Comparison of ENCODE assay signal across 1 cellular context in the genomic region with DNA sequence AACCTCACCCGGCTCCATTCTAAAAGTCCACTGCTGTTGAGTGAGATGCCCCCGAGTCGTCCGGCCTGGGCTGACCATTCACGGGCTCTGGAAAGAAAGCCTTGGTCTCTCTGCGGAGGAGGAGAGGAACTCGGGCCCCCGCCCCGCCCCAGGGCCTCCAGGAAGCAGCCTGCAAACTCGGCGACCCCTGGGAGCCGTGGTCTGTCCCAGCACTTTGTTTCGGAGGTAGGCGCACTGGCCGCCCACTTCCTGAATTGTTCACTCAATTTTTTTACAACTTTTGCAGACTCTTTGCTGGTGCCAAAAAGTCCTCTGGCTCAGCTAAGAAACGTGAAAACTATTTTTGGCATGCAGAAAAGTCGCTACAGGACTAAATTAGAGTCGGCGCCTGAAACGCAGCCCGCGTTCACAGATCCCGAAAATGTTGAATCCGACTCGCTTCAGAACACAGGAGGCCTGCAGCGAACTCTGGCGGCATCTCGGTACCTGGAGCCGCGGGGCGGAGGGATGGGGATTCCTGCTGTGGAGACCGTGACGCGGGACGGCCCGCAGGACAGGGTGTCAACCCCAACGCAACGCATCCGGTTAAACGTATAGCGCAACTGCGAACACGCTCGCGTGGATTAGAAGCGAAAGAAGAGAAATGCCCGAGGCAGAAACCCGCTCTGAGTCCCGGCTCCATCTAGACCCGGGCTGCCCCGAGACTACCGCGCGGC.
TF ChIP-seq lines count a peak whose summit lies in the region.

No MANE protein-coding gene starts in this region.

TF ChIP-seq in HEK293, 187 proteins besides CTCF, POLR2A, EP300 and RAD21 (continued from another document):
- TF ChIP-seq, protein P1, sequence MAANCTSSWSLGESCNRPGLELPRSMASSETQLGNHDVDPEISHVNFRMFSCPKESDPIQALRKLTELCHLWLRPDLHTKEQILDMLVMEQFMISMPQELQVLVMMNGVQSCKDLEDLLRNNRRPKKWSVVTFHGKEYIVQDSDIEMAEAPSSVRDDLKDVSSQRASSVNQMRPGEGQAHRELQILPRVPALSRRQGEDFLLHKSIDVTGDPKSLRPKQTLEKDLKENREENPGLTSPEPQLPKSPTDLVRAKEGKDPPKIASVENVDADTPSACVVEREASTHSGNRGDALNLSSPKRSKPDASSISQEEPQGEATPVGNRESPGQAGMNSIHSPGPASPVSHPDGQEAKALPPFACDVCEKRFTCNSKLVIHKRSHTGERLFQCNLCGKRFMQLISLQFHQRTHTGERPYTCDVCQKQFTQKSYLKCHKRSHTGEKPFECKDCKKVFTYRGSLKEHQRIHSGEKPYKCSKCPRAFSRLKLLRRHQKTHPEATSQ (tag by site-specific recombination; IDR thresholded peaks at IDR 0.05) = no peak
- TF ChIP-seq ZXDB (tag by site-specific recombination; IDR thresholded peaks at IDR 0.05) (no peak), ZNF366 (tag by site-specific recombination; conservative IDR thresholded peaks at IDR 0.05) (no peak), ZNF416 (tag by site-specific recombination; IDR thresholded peaks at IDR 0.05) (no peak), ZNF624 (tag by site-specific recombination; IDR thresholded peaks at IDR 0.05) (no peak), ZNF239 (tag by site-specific recombination; IDR thresholded peaks at IDR 0.05) (no peak), ZBTB8A (tag by site-specific recombination; IDR thresholded peaks at IDR 0.05) (no peak), ZNF132 (tag by site-specific recombination; IDR thresholded peaks at IDR 0.05; ENCODE audit: borderline replicate concordance) (no peak)
- TF ChIP-seq, protein P2, sequence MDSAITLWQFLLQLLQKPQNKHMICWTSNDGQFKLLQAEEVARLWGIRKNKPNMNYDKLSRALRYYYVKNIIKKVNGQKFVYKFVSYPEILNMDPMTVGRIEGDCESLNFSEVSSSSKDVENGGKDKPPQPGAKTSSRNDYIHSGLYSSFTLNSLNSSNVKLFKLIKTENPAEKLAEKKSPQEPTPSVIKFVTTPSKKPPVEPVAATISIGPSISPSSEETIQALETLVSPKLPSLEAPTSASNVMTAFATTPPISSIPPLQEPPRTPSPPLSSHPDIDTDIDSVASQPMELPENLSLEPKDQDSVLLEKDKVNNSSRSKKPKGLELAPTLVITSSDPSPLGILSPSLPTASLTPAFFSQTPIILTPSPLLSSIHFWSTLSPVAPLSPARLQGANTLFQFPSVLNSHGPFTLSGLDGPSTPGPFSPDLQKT (IDR thresholded peaks at IDR 0.05; ENCODE audit: borderline replicate concordance, low read depth, low read length) = no peak
- TF ChIP-seq, protein P3, sequence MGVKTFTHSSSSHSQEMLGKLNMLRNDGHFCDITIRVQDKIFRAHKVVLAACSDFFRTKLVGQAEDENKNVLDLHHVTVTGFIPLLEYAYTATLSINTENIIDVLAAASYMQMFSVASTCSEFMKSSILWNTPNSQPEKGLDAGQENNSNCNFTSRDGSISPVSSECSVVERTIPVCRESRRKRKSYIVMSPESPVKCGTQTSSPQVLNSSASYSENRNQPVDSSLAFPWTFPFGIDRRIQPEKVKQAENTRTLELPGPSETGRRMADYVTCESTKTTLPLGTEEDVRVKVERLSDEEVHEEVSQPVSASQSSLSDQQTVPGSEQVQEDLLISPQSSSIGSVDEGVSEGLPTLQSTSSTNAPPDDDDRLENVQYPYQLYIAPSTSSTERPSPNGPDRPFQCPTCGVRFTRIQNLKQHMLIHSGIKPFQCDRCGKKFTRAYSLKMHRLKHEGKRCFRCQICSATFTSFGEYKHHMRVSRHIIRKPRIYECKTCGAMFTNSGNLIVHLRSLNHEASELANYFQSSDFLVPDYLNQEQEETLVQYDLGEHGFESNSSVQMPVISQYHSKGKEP (tag by site-specific recombination; IDR thresholded peaks at IDR 0.05) = no peak
- TF ChIP-seq, protein P4, sequence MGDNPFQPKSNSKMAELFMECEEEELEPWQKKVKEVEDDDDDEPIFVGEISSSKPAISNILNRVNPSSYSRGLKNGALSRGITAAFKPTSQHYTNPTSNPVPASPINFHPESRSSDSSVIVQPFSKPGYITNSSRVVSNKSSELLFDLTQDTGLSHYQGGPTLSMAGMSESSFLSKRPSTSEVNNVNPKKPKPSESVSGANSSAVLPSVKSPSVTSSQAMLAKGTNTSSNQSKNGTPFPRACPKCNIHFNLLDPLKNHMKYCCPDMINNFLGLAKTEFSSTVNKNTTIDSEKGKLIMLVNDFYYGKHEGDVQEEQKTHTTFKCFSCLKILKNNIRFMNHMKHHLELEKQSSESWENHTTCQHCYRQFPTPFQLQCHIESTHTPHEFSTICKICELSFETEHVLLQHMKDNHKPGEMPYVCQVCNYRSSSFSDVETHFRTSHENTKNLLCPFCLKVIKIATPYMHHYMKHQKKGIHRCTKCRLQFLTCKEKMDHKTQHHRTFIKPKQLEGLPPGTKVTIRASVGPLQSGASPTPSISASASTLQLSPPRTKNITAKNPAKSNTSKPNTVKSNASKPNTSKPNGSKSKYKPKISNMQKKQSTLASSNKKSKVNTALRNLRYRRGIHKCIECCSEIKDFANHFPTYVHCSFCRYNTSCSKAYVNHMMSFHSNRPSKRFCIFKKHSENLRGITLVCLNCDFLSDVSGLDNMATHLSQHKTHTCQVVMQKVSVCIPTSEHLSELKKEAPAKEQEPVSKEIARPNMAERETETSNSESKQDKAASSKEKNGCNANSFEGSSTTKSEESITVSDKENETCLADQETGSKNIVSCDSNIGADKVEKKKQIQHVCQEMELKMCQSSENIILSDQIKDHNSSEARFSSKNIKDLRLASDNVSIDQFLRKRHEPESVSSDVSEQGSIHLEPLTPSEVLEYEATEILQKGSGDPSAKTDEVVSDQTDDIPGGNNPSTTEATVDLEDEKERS (tag by site-specific recombination; IDR thresholded peaks at IDR 0.05) = no peak
- TF ChIP-seq, protein P5, sequence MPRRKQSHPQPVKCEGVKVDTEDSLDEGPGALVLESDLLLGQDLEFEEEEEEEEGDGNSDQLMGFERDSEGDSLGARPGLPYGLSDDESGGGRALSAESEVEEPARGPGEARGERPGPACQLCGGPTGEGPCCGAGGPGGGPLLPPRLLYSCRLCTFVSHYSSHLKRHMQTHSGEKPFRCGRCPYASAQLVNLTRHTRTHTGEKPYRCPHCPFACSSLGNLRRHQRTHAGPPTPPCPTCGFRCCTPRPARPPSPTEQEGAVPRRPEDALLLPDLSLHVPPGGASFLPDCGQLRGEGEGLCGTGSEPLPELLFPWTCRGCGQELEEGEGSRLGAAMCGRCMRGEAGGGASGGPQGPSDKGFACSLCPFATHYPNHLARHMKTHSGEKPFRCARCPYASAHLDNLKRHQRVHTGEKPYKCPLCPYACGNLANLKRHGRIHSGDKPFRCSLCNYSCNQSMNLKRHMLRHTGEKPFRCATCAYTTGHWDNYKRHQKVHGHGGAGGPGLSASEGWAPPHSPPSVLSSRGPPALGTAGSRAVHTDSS (tag by site-specific recombination; IDR thresholded peaks at IDR 0.05) = no peak
- TF ChIP-seq, protein P6, sequence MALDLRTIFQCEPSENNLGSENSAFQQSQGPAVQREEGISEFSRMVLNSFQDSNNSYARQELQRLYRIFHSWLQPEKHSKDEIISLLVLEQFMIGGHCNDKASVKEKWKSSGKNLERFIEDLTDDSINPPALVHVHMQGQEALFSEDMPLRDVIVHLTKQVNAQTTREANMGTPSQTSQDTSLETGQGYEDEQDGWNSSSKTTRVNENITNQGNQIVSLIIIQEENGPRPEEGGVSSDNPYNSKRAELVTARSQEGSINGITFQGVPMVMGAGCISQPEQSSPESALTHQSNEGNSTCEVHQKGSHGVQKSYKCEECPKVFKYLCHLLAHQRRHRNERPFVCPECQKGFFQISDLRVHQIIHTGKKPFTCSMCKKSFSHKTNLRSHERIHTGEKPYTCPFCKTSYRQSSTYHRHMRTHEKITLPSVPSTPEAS (tag by site-specific recombination; IDR thresholded peaks at IDR 0.05) = no peak
TF ChIP-seq in HEK293: peak in this region for 0.
